21 cellular contexts compared by ENCODE assay signal in the genomic region with DNA sequence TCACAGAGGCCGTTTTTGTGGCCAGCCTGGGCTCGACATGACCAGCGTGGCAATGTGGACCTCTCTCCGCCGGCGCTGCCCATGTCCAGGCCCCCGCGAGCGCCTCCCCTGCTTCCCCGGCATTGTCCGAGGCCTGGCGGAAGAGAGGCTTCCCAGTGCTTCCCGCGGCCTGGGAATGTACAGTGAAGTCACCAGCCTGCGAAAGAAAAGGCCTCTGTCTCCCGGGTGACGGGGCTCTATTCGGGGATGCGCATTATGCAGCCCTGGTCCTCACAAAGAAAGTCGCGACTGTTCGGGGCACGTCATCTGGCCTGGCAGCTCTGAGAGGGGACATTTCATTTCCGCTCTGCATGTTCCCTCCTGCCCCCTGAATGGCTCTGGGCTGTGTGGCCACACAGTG.
DNase-seq lines count a peak whose midpoint lies in the region; ATAC-seq, FAIRE-seq and TF ChIP-seq lines count a peak whose summit lies in the region.
"Had no signal": no experiment of that assay in that cellular context is flagged by ENCODE, and none has a peak within 500 bp of the region (broad histone marks: within the 10 kb centered on the region; RNA-seq: fewer than 3 reads in every experiment).

No MANE protein-coding gene starts in this region.

- BruUV-seq in A673 (replicated peaks; lab: Mats Ljungman, UMichigan), result no TSS peak

- CTCF ChIA-PET in A673 (lab: Charles Lee), result no interaction called here

- DNase-seq in right cardiac atrium (peak in 1 of 3 donors; percentile 51), Right ventricle myocardium superior (no peak), frontal cortex (ENCODE audit: low spot score in 2 of 2) (peak; percentile 47 to 58), midbrain (lab: John Stamatoyannopoulos, UW) (peak; percentile 89), urothelium cell line (ENCODE audit: low spot score) (no peak), A673 (ENCODE audit: low spot score) (no peak)
- DNase-seq: activated CD4-positive, alpha-beta T cell treated with anti-CD3 and anti-CD28 coated beads, Interleukin-2, amount 50 U/mL, for 48 hours; activated naive CD4-positive, alpha-beta T cell treated with anti-CD3 and anti-CD28 coated beads for 36 hours; foreskin keratinocyte; MM.1S; NCI-H2227 treated with DMSO at 0.1 percent for 48 hours; NCI-H82; ovary; T-helper 2 cell; uterus; WERI-Rb-1 had no signal

- no peaks in the 10 kb centered on the region for H3K36me3 ChIP-seq in A673 (ENCODE audit: insufficient read depth, low read length, poor library complexity, severe bottlenecking)
- H3K36me3 ChIP-seq: BLaER1 treated with 17β-estradiol and CSF1 and Interleukin-3, amounts not matched to agents 10 nM and 100 nM; ovary; uterus; WERI-Rb-1 had no signal

- ATAC-seq in right cardiac atrium (peak; percentile 44 to 56), Right ventricle myocardium superior (ENCODE audit: poor library complexity) (no peak), HG03135 (IDR thresholded peaks at IDR 0.05; ENCODE audit: unreplicated experiment) (no peak), HG03442 (IDR thresholded peaks at IDR 0.05; ENCODE audit: unreplicated experiment) (no peak)
- ATAC-seq: foreskin keratinocyte, GM12878 had no signal

- POLR2A ChIA-PET in A673 (lab: Charles Lee; ENCODE audit: low non-redundant PET), result no interaction called here

- H3K4me1 ChIP-seq in right cardiac atrium (ENCODE audit: control insufficient read depth, insufficient read depth, low read length), result no peaks in the 10 kb centered on the region
- no peaks in the 10 kb centered on the region for H3K4me1 ChIP-seq in A673 (ENCODE audit: insufficient read depth, low read length, poor library complexity, severe bottlenecking)
- H3K4me1 ChIP-seq: foreskin keratinocyte, uterus had no signal

- H3K9me3 ChIP-seq in right cardiac atrium (ENCODE audit: control insufficient read depth, low read length), result no peaks in the 10 kb centered on the region
- no peaks in the 10 kb centered on the region for H3K9me3 ChIP-seq in A673 (ENCODE audit: low read depth, low read length, poor library complexity, severe bottlenecking)
- H3K9me3 ChIP-seq: ovary, uterus had no signal

- intact Hi-C loops in right cardiac atrium (cut with DNase I), result no loop called here
- intact Hi-C loops in Right ventricle myocardium superior (cut with DNase I), result no loop called here
- intact Hi-C loops in A673 (cut with micrococcal nuclease; ENCODE audit: unreplicated experiment), result no loop called here

- no peak for TF ChIP-seq CTCF in A673 (conservative IDR thresholded peaks at IDR 0.05; ENCODE audit: low read depth, low read length)

- H3K4me3 ChIP-seq in right cardiac atrium (ENCODE audit: low read length) (no peak overlapping the region), A673 (ENCODE audit: low read depth, low read length, poor library complexity, severe bottlenecking) (no peak overlapping the region)
- H3K4me3 ChIP-seq: BLaER1 treated with 17β-estradiol and CSF1 and Interleukin-3, amounts not matched to agents 10 nM and 100 nM; GM12878; ovary; uterus had no signal

- WGBS in right cardiac atrium, result 77% methylated on average over 24 of the region's 24 CpGs

- no peak for FAIRE-seq in frontal cortex (lab: Jason Lieb, UNC)
- no peak for FAIRE-seq in urothelium cell line (lab: Jason Lieb, UNC)
- FAIRE-seq: A204.1, GM12878 had no signal

- H3K27ac ChIP-seq in right cardiac atrium (ENCODE audit: low read length) (no peak overlapping the region), A673 (ENCODE audit: low read depth, low read length, poor library complexity, severe bottlenecking) (no peak overlapping the region)
- H3K27ac ChIP-seq: BLaER1 treated with 17β-estradiol and CSF1 and Interleukin-3, amounts not matched to agents 10 nM and 100 nM; foreskin keratinocyte; ovary; uterus; WERI-Rb-1 had no signal

- no peaks in the 10 kb centered on the region for H3K27me3 ChIP-seq in right cardiac atrium (ENCODE audit: control insufficient read depth, insufficient read depth)
- no peaks in the 10 kb centered on the region for H3K27me3 ChIP-seq in A673 (replicated peaks; ENCODE audit: insufficient read depth, low read depth, low read length, poor library complexity)
- H3K27me3 ChIP-seq: foreskin keratinocyte, ovary, uterus had no signal

Comparison
In these comparisons a context has a peak if more than half of its experiments do, and no peak if none do; other contexts are left out.
1. ATAC-seq: peak in right cardiac atrium (2 of 2); none in Right ventricle myocardium superior (single experiment), HG03135 (single experiment) and HG03442 (single experiment).
2. DNase-seq: peak in frontal cortex (2 of 2) and midbrain (single experiment); none in Right ventricle myocardium superior (single experiment), urothelium cell line (single experiment) and A673 (single experiment).